In genomic region chr22:43923191-43923590, GRCh38 we compare ENCODE assay signal across 8 cellular contexts. TPM values are rescaled to one million over a fixed set of nuclear protein-coding genes. Genes with fewer than 3 reads are reported as not detected.
DNase-seq lines count a peak whose midpoint lies in the region; ATAC-seq and TF ChIP-seq lines count a peak whose summit lies in the region.

No MANE protein-coding gene starts in this region.

- H3K79me2 ChIP-seq in trophoblast cell (ENCODE audit: control insufficient read depth, insufficient read depth, low read length, poor library complexity), result peaks cover 7% of the 10 kb centered on the region

- no CpG with 5 or more reads among the region's 13 CpGs for WGBS in trophoblast cell (ENCODE audit: extremely low coverage, insufficient coverage, insufficient read length)

- no peak overlapping the region for H3K23ac ChIP-seq in trophoblast cell (ENCODE audit: low read length)

- no peak overlapping the region for H3K4ac ChIP-seq in trophoblast cell (ENCODE audit: low read depth, low read length)

- H3K18ac ChIP-seq in trophoblast cell (ENCODE audit: low read length), result peak overlapping the region; percentile 76

- no peak overlapping the region for H2AK5ac ChIP-seq in trophoblast cell (ENCODE audit: low read length)

- in situ Hi-C loops in Panc1 (cut with HindIII; ENCODE audit: low pct_unique_long_range_greater_than_20kb, low sequenced_read_pairs), result no loop called here

- H2AFZ ChIP-seq in trophoblast cell (ENCODE audit: insufficient read depth, low read length, poor library complexity), result peak overlapping the region; percentile 87

- no peaks in the 10 kb centered on the region for H3K9me3 ChIP-seq in Panc1 (ENCODE audit: control insufficient read depth, insufficient read depth, low read depth, low read length)
- H3K9me3 ChIP-seq in trophoblast cell (ENCODE audit: insufficient read depth, low read depth, low read length), result no peaks in the 10 kb centered on the region

- CTCF ChIA-PET in Panc1 (lab: Charles Lee), result interaction anchor here (1.0 kb wide), 1 partner anchor 23 kb away, joined by 5 read pairs; no protein-coding TSS in a partner anchor

- peaks cover under 1% of the 10 kb centered on the region for H3K36me3 Mint-ChIP-seq in effector memory CD8-positive, alpha-beta T cell (ENCODE audit: insufficient read depth)

- no peak for TF ChIP-seq CTCF in Panc1 (IDR thresholded peaks at IDR 0.05)

- H3K14ac ChIP-seq in trophoblast cell (ENCODE audit: low read length), result peak overlapping the region; percentile 62

- H3K9ac ChIP-seq in trophoblast cell (ENCODE audit: low read length), result no peak overlapping the region

- peaks cover 13% of the 10 kb centered on the region for H3K79me1 ChIP-seq in trophoblast cell (ENCODE audit: low read length)

- peaks cover 5 to 10% of the 10 kb centered on the region in 2 donors for H3K4me1 Mint-ChIP-seq in effector memory CD8-positive, alpha-beta T cell (ENCODE audit: low read depth in 2 of 2)

- no TSS peak for BruUV-seq in Panc1 (replicated peaks; lab: Mats Ljungman, UMichigan)

- intact Hi-C loops in Panc1 (cut with micrococcal nuclease; ENCODE audit: unreplicated experiment), result no loop called here

- no peak overlapping the region for H4K12ac ChIP-seq in trophoblast cell (ENCODE audit: low read depth, low read length)

- peak overlapping the region; percentile 70 to 80 for H3K4me3 Mint-ChIP-seq in effector memory CD8-positive, alpha-beta T cell

- POLR2A ChIA-PET in Panc1 (lab: Charles Lee), result no interaction called here

- H3K27me3 ChIP-seq in Panc1 (ENCODE audit: control insufficient read depth, insufficient read depth, low read length), result no peaks in the 10 kb centered on the region
- peaks cover 4% of the 10 kb centered on the region for H3K27me3 ChIP-seq in trophoblast cell (ENCODE audit: insufficient read depth, low read length)

- peak overlapping the region; percentile 56 for H2BK12ac ChIP-seq in trophoblast cell (ENCODE audit: low read length)

- H2BK120ac ChIP-seq in trophoblast cell (ENCODE audit: insufficient read depth, low read length, poor library complexity), result peak overlapping the region; percentile 81

- H3K9me3 Mint-ChIP-seq in effector memory CD8-positive, alpha-beta T cell, result no peaks in the 10 kb centered on the region

- peaks cover 17% of the 10 kb centered on the region for H3K4me1 ChIP-seq in Panc1 (ENCODE audit: control insufficient read depth, insufficient read depth, low read length)
- peaks cover 16 to 33% of the 10 kb centered on the region in 2 experiments for H3K4me1 ChIP-seq in trophoblast cell (ENCODE audit: control insufficient read depth in 1 of 2, insufficient read depth in 2 of 2, low read length in 2 of 2)

- H3K27ac ChIP-seq in Panc1 (ENCODE audit: low read length), result peak overlapping the region; percentile 75; the same call in 1 of the 2 replicates
- H3K27ac ChIP-seq in trophoblast cell (ENCODE audit: low read depth, low read length), result no peak overlapping the region

- H3K36me3 ChIP-seq in Panc1 (ENCODE audit: control insufficient read depth, insufficient read depth, low read length) (no peaks in the 10 kb centered on the region; the same call in 1 of the 2 replicates), trophoblast cell (ENCODE audit: control insufficient read depth in 1 of 2, insufficient read depth in 2 of 2, low read length in 2 of 2) (peaks cover 4 to 5% of the 10 kb centered on the region in 2 experiments)

- peaks cover 15 to 75% of the 10 kb centered on the region in 2 donors for H3K27me3 Mint-ChIP-seq in effector memory CD8-positive, alpha-beta T cell

- H2BK5ac ChIP-seq in trophoblast cell (ENCODE audit: low read depth, low read length, poor library complexity), result no peak overlapping the region

- no peak overlapping the region for H3K27ac Mint-ChIP-seq in effector memory CD8-positive, alpha-beta T cell

- peak overlapping the region; percentile 67 for H3K4me2 ChIP-seq in trophoblast cell (ENCODE audit: low read length)

- H4K8ac ChIP-seq in trophoblast cell (ENCODE audit: low read depth, low read length), result peak overlapping the region; percentile 58

- peak; percentile 74 for DNase-seq in NCI-H1694 treated with DMSO at 0.1 percent for 48 hours (lab: John Stamatoyannopoulos, UW)
- no peak for DNase-seq in NCI-H1694 (lab: John Stamatoyannopoulos, UW)
- no peak for DNase-seq in Panc1 (ENCODE audit: low read depth, low spot score)
- DNase-seq in effector memory CD8-positive, alpha-beta T cell, result peak in 1 of 3 experiments; percentile 11
- peak in 1 of 2 donors; percentile 35 for DNase-seq in trophoblast cell
- no peak for DNase-seq in effector CD8-positive, alpha-beta T cell (lab: John Stamatoyannopoulos, UW)

- ATAC-seq in Panc1 (peak; percentile 3; the same call in 1 of the 2 replicates), GM19324 (IDR thresholded peaks at IDR 0.05; ENCODE audit: low FRiP score, unreplicated experiment) (no peak), HG02610 (IDR thresholded peaks at IDR 0.05; ENCODE audit: unreplicated experiment) (no peak)
- peak; percentile 41 for ATAC-seq in effector memory CD8-positive, alpha-beta T cell (replicated peaks)

- H3K4me3 ChIP-seq in Panc1 (ENCODE audit: low read depth in 2 of 2, low read length in 2 of 2) (peak overlapping the region; percentile 30 to 42), trophoblast cell (ENCODE audit: low read depth, low read length) (no peak overlapping the region)

- H4K91ac ChIP-seq in trophoblast cell (ENCODE audit: low read depth, low read length), result peak overlapping the region; percentile 69

RNA-seq across cellular contexts. Expression of gene PNPLA3, which starts 0.4 kb away (rescaled TPM):
- total RNA-seq in Panc1 (2021; ENCODE audit: unreplicated experiment), result 4.9 TPM
- polyA plus RNA-seq in Panc1 (2012; ENCODE audit: insufficient read length), result 3.8 TPM
- polyA plus RNA-seq in trophoblast cell (2013), result 6.9 and 7.6 TPM in 2 replicates

RNA-seq across cellular contexts. Expression of gene PNPLA5, which starts 31.4 kb away (rescaled TPM):
- not detected for total RNA-seq in Panc1 (2021; ENCODE audit: unreplicated experiment)
- 0.11 TPM for polyA plus RNA-seq in Panc1 (2012; ENCODE audit: insufficient read length)
- not detected in 2 replicates for polyA plus RNA-seq in trophoblast cell (2013)

RNA-seq across cellular contexts. Expression of gene SAMM50, which starts 32.1 kb away (rescaled TPM):
- 40.5 TPM for total RNA-seq in Panc1 (2021; ENCODE audit: unreplicated experiment)
- polyA plus RNA-seq in Panc1 (2012; ENCODE audit: insufficient read length), result 40.6 TPM
- polyA plus RNA-seq in trophoblast cell (2013), result 32.3 and 33.1 TPM in 2 replicates

Comparison
In these comparisons a context has a peak if more than half of its experiments do, and no peak if none do; other contexts are left out.
1. ATAC-seq: peak in Panc1 (single experiment) and effector memory CD8-positive, alpha-beta T cell (single experiment); none in GM19324 (single experiment) and HG02610 (single experiment).